Comparison of ENCODE assay signal across 1 cellular context in the genomic region with DNA sequence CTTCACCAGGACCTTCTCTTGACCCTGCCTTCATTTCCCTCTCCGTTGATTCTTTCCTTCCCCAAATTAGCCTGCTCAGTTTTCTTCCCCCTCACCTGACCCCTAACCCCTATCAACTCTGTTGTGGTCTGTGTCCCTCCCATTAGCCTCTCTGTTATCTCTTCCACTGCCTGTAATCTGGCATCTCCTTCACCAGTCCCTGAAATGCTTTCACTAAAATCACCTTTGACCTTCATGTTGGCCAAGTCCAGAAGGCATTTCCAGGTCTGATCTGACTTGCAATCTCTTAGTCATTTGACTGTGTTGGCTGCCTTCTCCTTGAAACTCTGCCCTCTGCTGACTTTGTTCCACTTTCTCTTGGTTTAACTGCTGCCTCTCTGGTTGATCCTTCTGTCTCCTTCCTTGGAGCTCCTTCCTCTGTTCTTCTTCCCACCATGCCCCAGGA.
TF ChIP-seq lines count a peak whose summit lies in the region.

No MANE protein-coding gene starts in this region.

TF ChIP-seq in HCT116, 20 proteins besides CTCF, POLR2A, EP300 and RAD21 (continued from another document):
- TF ChIP-seq, protein P1, sequence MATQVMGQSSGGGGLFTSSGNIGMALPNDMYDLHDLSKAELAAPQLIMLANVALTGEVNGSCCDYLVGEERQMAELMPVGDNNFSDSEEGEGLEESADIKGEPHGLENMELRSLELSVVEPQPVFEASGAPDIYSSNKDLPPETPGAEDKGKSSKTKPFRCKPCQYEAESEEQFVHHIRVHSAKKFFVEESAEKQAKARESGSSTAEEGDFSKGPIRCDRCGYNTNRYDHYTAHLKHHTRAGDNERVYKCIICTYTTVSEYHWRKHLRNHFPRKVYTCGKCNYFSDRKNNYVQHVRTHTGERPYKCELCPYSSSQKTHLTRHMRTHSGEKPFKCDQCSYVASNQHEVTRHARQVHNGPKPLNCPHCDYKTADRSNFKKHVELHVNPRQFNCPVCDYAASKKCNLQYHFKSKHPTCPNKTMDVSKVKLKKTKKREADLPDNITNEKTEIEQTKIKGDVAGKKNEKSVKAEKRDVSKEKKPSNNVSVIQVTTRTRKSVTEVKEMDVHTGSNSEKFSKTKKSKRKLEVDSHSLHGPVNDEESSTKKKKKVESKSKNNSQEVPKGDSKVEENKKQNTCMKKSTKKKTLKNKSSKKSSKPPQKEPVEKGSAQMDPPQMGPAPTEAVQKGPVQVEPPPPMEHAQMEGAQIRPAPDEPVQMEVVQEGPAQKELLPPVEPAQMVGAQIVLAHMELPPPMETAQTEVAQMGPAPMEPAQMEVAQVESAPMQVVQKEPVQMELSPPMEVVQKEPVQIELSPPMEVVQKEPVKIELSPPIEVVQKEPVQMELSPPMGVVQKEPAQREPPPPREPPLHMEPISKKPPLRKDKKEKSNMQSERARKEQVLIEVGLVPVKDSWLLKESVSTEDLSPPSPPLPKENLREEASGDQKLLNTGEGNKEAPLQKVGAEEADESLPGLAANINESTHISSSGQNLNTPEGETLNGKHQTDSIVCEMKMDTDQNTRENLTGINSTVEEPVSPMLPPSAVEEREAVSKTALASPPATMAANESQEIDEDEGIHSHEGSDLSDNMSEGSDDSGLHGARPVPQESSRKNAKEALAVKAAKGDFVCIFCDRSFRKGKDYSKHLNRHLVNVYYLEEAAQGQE (IDR thresholded peaks at IDR 0.05; ENCODE audit: low read depth): no peak
